14 cellular contexts compared by ENCODE assay signal in the genomic region with DNA sequence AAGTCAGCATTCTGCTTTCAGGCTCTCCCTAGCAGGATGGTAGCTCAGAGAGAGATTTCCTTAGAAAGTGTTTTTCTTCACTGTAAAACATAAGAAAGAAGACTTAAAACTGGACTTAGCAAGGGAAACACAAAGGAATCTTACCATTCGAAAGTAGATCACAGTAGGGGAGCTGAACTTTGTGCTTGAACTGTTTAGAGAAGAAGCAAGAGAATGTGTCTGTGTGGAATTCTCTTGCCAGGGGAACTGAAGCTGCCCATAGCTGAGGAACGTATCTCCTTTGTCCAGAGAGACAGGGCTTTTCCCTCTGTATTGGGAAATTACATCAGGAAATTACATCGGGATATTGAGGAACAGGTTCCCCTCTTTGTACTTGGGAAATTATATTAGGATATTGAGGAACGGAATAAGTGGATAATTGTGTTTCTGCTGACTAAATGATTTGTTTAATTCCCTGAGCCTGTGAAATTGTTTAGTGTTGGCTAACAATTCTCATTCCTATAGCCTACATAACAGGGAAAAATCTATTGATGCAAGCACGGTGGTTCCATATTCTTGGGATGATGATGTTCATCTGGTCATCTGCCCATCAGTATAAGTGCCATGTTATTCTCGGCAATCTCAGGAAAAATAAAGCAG. TPM values are rescaled to one million over a fixed set of nuclear protein-coding genes. Genes with fewer than 3 reads are reported as not detected.
DNase-seq lines count a peak whose midpoint lies in the region; TF ChIP-seq lines count a peak whose summit lies in the region.
"Had no signal": no experiment of that assay in that cellular context is flagged by ENCODE, and none has a peak within 500 bp of the region (broad histone marks: within the 10 kb centered on the region; RNA-seq: fewer than 3 reads in every experiment).

No MANE protein-coding gene starts in this region.

- H3K36me3 ChIP-seq in neural progenitor cell (no peaks in the 10 kb centered on the region), ovary (no peaks in the 10 kb centered on the region)
- H3K36me3 ChIP-seq: Peyer's patch had no signal

- peaks cover 40% of the 10 kb centered on the region for H3K4me1 ChIP-seq in neural progenitor cell
- H3K4me1 ChIP-seq in ovary (ENCODE audit: insufficient read depth) = peaks cover 3% of the 10 kb centered on the region
- H3K4me1 ChIP-seq: Peyer's patch had no signal

- peaks cover 6% of the 10 kb centered on the region for H3K27me3 Mint-ChIP-seq in neural progenitor cell (ENCODE audit: insufficient read depth, low read depth)

- peaks cover 17% of the 10 kb centered on the region for H3K36me3 Mint-ChIP-seq in neural progenitor cell

- no peaks in the 10 kb centered on the region for H3K27me3 ChIP-seq in dorsolateral prefrontal cortex
- no peaks in the 10 kb centered on the region for H3K27me3 ChIP-seq in neural progenitor cell
- no peaks in the 10 kb centered on the region for H3K27me3 ChIP-seq in ovary
- H3K27me3 ChIP-seq: Peyer's patch had no signal

- H3K27ac ChIP-seq in dorsolateral prefrontal cortex (peak overlapping the region; percentile 78 to 100 (median 97)), neural progenitor cell (no peak overlapping the region), ovary (no peak overlapping the region)
- H3K27ac ChIP-seq: Peyer's patch had no signal

- peaks cover 29% of the 10 kb centered on the region for H3F3A ChIP-seq in neural progenitor cell (ENCODE audit: low read depth)

- peaks cover 28% of the 10 kb centered on the region for H3K4me1 Mint-ChIP-seq in neural progenitor cell

- H3K9me3 ChIP-seq in neural progenitor cell (ENCODE audit: low read depth) (no peaks in the 10 kb centered on the region), ovary (no peaks in the 10 kb centered on the region)
- H3K9me3 ChIP-seq: Peyer's patch had no signal

- no peak overlapping the region for H2AFZ ChIP-seq in neural progenitor cell (replicated peaks)

- intact Hi-C loops in dorsolateral prefrontal cortex (cut with DNase I) (no loop called here), ovary (cut with DNase I) (no loop called here)

- no peak for TF ChIP-seq EP300 in ovary (IDR thresholded peaks at IDR 0.05)

- peak overlapping the region; percentile 14 for H3K4me2 ChIP-seq in neural progenitor cell

- WGBS in ovary, 3 donors = 86 to 93% (median 87%) methylated on average over 6 of the region's 6 CpGs

- H3K9ac ChIP-seq in neural progenitor cell = no peak overlapping the region

- DNase-seq in EH (ENCODE audit: low read depth) (peak; percentile 37), astrocyte of the cerebellum (ENCODE audit: low read depth) (peak; percentile 43), dorsolateral prefrontal cortex (no peak), neural progenitor cell (ENCODE audit: low spot score) (peak; percentile 35), NCI-H2107 (lab: John Stamatoyannopoulos, UW) (no peak), NCI-H524 (lab: John Stamatoyannopoulos, UW) (no peak), T-helper 9 cell (no peak), ovary (no peak)
- DNase-seq: DMS153, Kasumi-1, NCI-H187 treated with DMSO at 0.1 percent for 48 hours, NCI-H2171 treated with DMSO at 0.1 percent for 48 hours, Peyer's patch, Right ventricle myocardium superior had no signal

- peak overlapping the region; percentile 74 for H3K27ac Mint-ChIP-seq in neural progenitor cell

- TF ChIP-seq POLR2A in ovary (IDR thresholded peaks at IDR 0.05) = no peak

- H3K4me3 Mint-ChIP-seq in neural progenitor cell = no peak overlapping the region

- TF ChIP-seq CTCF in astrocyte of the cerebellum (IDR thresholded peaks at IDR 0.05; ENCODE audit: low read depth, low read length, missing control alignments) (no peak), dorsolateral prefrontal cortex (IDR thresholded peaks at IDR 0.05 in 54 of 56, conservative IDR thresholded peaks at IDR 0.05 in 2 of 56; ENCODE audit: low read depth in 1 of 56, partially characterized antibody in 56 of 56) (no peak), neural progenitor cell (IDR thresholded peaks at IDR 0.05) (no peak), ovary (IDR thresholded peaks at IDR 0.05) (no peak)

- H3K9me3 Mint-ChIP-seq in neural progenitor cell = no peaks in the 10 kb centered on the region

- in situ Hi-C loops in astrocyte of the cerebellum (cut with HindIII; ENCODE audit: low sequenced_read_pairs) = no loop called here

- no peak overlapping the region for H3K4me3 ChIP-seq in astrocyte of the cerebellum (ENCODE audit: low read depth, low read length)
- peak overlapping the region in 1 of 59 donors; percentile 3 for H3K4me3 ChIP-seq in dorsolateral prefrontal cortex
- H3K4me3 ChIP-seq in neural progenitor cell = no peak overlapping the region
- H3K4me3 ChIP-seq in ovary = no peak overlapping the region
- H3K4me3 ChIP-seq: Peyer's patch had no signal

- H3K79me2 ChIP-seq in neural progenitor cell (ENCODE audit: low read depth) = no peaks in the 10 kb centered on the region

- no peaks in the 10 kb centered on the region for H4K20me1 ChIP-seq in neural progenitor cell (ENCODE audit: low read depth)

RNA-seq across cellular contexts. Expression of a gene that starts 21.2 kb away (rescaled TPM):
- total RNA-seq in dorsolateral prefrontal cortex (10 to 100 TPM in 112 of 120 experiments, 1 to 10 TPM in 8; 6.0 to 34.8 (median 15.9) TPM), neural progenitor cell (ENCODE audit: low replicate concordance) (13.2 and 22.7 TPM in 2 replicates), ovary (1 to 10 TPM; 1.2 to 9.4 (median 2.9) TPM)
- polyA plus RNA-seq in ovary = 10 to 100 TPM in 1 of 2 donors, 1 to 10 TPM in 1; 2.9 to 12.3 TPM

RNA-seq across cellular contexts. Expression of a gene that starts 28.6 kb away (rescaled TPM):
- total RNA-seq in dorsolateral prefrontal cortex = 100 to 1,000 TPM in 101 of 120 experiments, 10 to 100 TPM in 19; 53.1 to 690 (median 173) TPM
- 85.6 and 110 TPM in 2 replicates for total RNA-seq in neural progenitor cell (ENCODE audit: low replicate concordance)
- 100 to 1,000 TPM in 1 of 7 donors, 10 to 100 TPM in 6; 54.6 to 230 (median 84.1) TPM for total RNA-seq in ovary
- polyA plus RNA-seq in ovary = 10 to 100 TPM; 33.3 to 57.8 TPM

Comparison
In these comparisons a context has a peak if more than half of its experiments do, and no peak if none do; other contexts are left out.
1. DNase-seq: peak in EH (single experiment), astrocyte of the cerebellum (single experiment) and neural progenitor cell (single experiment); none in dorsolateral prefrontal cortex (0 of 10), NCI-H2107 (single experiment), NCI-H524 (0 of 2), T-helper 9 cell (single experiment) and ovary (0 of 5).
2. H3K27ac ChIP-seq: peak in dorsolateral prefrontal cortex (59 of 59); none in neural progenitor cell (single experiment) and ovary (0 of 2).